Comparison of ENCODE assay signal across 8 cellular contexts in the genomic region with DNA sequence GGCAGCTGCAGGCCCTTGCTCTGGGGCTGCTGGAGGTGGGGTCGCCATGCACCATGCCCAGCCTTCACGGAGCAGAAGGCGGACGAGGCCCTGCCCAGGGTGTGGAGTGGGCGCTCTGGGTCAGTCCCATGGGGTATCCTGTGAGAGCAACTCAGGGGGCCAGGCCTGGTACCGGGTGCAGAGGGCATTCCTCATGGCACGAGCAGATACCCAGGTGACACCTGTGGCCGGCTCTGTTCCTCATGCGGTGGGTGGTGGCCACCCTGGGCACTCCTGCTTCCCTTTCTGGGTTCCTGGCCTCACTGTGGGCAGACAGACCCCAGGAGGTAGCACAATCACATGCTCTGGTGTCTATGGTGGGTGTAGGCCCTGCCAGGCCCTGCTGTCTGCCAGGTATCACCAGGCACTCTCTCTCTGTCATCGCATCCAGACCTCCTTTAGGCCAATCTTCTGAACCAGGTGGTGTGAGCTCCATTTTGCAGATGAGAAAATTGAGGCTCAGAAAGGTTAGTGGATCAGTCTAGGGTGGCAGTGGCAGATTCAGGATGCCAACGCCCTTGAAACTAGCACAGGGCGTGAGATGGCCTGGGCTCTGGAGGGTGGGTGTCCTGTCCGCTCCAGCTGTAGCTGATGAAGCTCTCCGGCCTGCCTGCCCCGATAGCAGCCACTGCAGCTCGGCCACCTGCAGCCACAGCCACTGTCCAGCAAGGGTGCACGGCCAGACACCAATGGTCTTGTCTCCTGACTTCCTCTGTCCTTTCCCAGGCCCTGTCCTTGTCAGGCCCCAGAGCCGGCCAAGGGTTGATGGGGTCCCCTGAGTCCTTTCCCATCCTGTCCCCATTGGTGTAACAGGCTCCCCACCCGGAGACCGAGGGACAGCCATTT. TPM values are rescaled to one million over a fixed set of nuclear protein-coding genes. Genes with fewer than 3 reads are reported as not detected.
DNase-seq lines count a peak whose midpoint lies in the region; ATAC-seq and TF ChIP-seq lines count a peak whose summit lies in the region.

No MANE protein-coding gene starts in this region.

- peaks cover 19% of the 10 kb centered on the region for H3K4me1 Mint-ChIP-seq in HFFc6 (ENCODE audit: low read depth)
- H3K4me1 Mint-ChIP-seq in activated T-helper 17 cell treated with anti-CD3 and anti-CD28 coated beads, Interleukin-2, amount 50 U/mL, for 72 hours, result peaks cover 14% of the 10 kb centered on the region
- peaks cover 25 to 40% of the 10 kb centered on the region in 2 donors for H3K4me1 Mint-ChIP-seq in stimulated activated naive B cell treated with anti-CD40 and anti-IgM and Interleukin-4, amounts not matched to agents 10 μg/mL and 1 μg/mL and 100 μg/mL, for 72 hours

- intact Hi-C loops in right cardiac atrium (cut with DNase I), result no loop called here

- peaks cover 10% of the 10 kb centered on the region for H3K4me1 ChIP-seq in right cardiac atrium (ENCODE audit: control insufficient read depth, insufficient read depth, low read length)

- no peak for ATAC-seq in activated T-helper 17 cell treated with anti-CD3 and anti-CD28 coated beads, Interleukin-2, amount 50 U/mL, for 72 hours (replicated peaks)
- ATAC-seq in right cardiac atrium (peak in 1 of 2 donors; percentile 1), HG03378 (IDR thresholded peaks at IDR 0.05; ENCODE audit: unreplicated experiment) (no peak)
- ATAC-seq in stimulated activated naive B cell treated with anti-CD40 and anti-IgM and Interleukin-4, amounts not matched to agents 10 μg/mL and 1 μg/mL and 100 μg/mL, for 72 hours (replicated peaks), result peak; percentile 16 to 26

- no peaks in the 10 kb centered on the region for H3K9me3 ChIP-seq in right cardiac atrium (ENCODE audit: control insufficient read depth, low read length)

- no peaks in the 10 kb centered on the region for H3K9me3 Mint-ChIP-seq in HFFc6
- no peaks in the 10 kb centered on the region for H3K9me3 Mint-ChIP-seq in activated T-helper 17 cell treated with anti-CD3 and anti-CD28 coated beads, Interleukin-2, amount 50 U/mL, for 72 hours
- H3K9me3 Mint-ChIP-seq in stimulated activated naive B cell treated with anti-CD40 and anti-IgM and Interleukin-4, amounts not matched to agents 10 μg/mL and 1 μg/mL and 100 μg/mL, for 72 hours, result no peaks in the 10 kb centered on the region

- WGBS in right cardiac atrium, result 61% methylated on average over 20 of the region's 20 CpGs

- peak overlapping the region; percentile 32 for H3K4me3 ChIP-seq in right cardiac atrium (ENCODE audit: low read length)

- no peaks in the 10 kb centered on the region; the same call in none of the 2 replicates for H3K27me3 Mint-ChIP-seq in HFFc6 (ENCODE audit: insufficient read depth)
- no peaks in the 10 kb centered on the region for H3K27me3 Mint-ChIP-seq in activated T-helper 17 cell treated with anti-CD3 and anti-CD28 coated beads, Interleukin-2, amount 50 U/mL, for 72 hours
- H3K27me3 Mint-ChIP-seq in stimulated activated naive B cell treated with anti-CD40 and anti-IgM and Interleukin-4, amounts not matched to agents 10 μg/mL and 1 μg/mL and 100 μg/mL, for 72 hours, result no peaks in the 10 kb centered on the region

- H3K27ac ChIP-seq in right cardiac atrium (ENCODE audit: low read length), result peak overlapping the region; percentile 83

- no peak for TF ChIP-seq CTCF in HFFc6 (IDR thresholded peaks at IDR 0.05)

- DNase-seq in HFFc6 (no peak), right cardiac atrium (peak; percentile 18 to 67 (median 41)), NCI-H524 treated with DMSO at 0.1 percent for 48 hours (lab: John Stamatoyannopoulos, UW) (no peak), NCI-H1092 treated with DMSO at 0.1 percent for 48 hours (lab: John Stamatoyannopoulos, UW) (no peak), SW 1271 (lab: John Stamatoyannopoulos, UW) (no peak)
- DNase-seq in stimulated activated naive B cell treated with anti-CD40 and anti-IgM and Interleukin-4, amounts not matched to agents 10 μg/mL and 1 μg/mL and 100 μg/mL, for 72 hours, result no peak

- no peaks in the 10 kb centered on the region for H3K36me3 Mint-ChIP-seq in HFFc6 (ENCODE audit: low read depth)
- peaks cover 4% of the 10 kb centered on the region for H3K36me3 Mint-ChIP-seq in activated T-helper 17 cell treated with anti-CD3 and anti-CD28 coated beads, Interleukin-2, amount 50 U/mL, for 72 hours (ENCODE audit: low read depth)
- H3K36me3 Mint-ChIP-seq in stimulated activated naive B cell treated with anti-CD40 and anti-IgM and Interleukin-4, amounts not matched to agents 10 μg/mL and 1 μg/mL and 100 μg/mL, for 72 hours, result peaks cover 1 to 3% of the 10 kb centered on the region in 2 donors

- H3K4me3 Mint-ChIP-seq in HFFc6, result no peak overlapping the region
- peak overlapping the region; percentile 92 for H3K4me3 Mint-ChIP-seq in activated T-helper 17 cell treated with anti-CD3 and anti-CD28 coated beads, Interleukin-2, amount 50 U/mL, for 72 hours
- H3K4me3 Mint-ChIP-seq in stimulated activated naive B cell treated with anti-CD40 and anti-IgM and Interleukin-4, amounts not matched to agents 10 μg/mL and 1 μg/mL and 100 μg/mL, for 72 hours, result peak overlapping the region; percentile 74 to 84

- H3K27ac Mint-ChIP-seq in HFFc6, result peak overlapping the region; percentile 82
- H3K27ac Mint-ChIP-seq in activated T-helper 17 cell treated with anti-CD3 and anti-CD28 coated beads, Interleukin-2, amount 50 U/mL, for 72 hours, result peak overlapping the region; percentile 94
- H3K27ac Mint-ChIP-seq in stimulated activated naive B cell treated with anti-CD40 and anti-IgM and Interleukin-4, amounts not matched to agents 10 μg/mL and 1 μg/mL and 100 μg/mL, for 72 hours, result peak overlapping the region; percentile 14

- no peaks in the 10 kb centered on the region for H3K27me3 ChIP-seq in right cardiac atrium (ENCODE audit: control insufficient read depth, insufficient read depth)

RNA-seq across cellular contexts. Expression of gene DGKZ, which starts 15.1 kb away (rescaled TPM):
- 10 to 100 TPM; 40.4 to 49.8 (median 46.2) TPM for total RNA-seq in HFFc6 (2021; fragmentation: NEBNext Ultra II Directional; extraction: Animal tissue kit (Norgen Biotek cat#: 25700))
- 100 to 1,000 TPM in 1 of 2 donors, 10 to 100 TPM in 1; 78.9 to 100 TPM for total RNA-seq in activated T-helper 17 cell treated with anti-CD3 and anti-CD28 coated beads, Interleukin-2, amount 50 U/mL, for 72 hours
- total RNA-seq in right cardiac atrium, result 100 to 1,000 TPM in 2 of 4 donors, 10 to 100 TPM in 2; 75.8 to 108 (median 100) TPM
- 87.5 TPM for polyA plus RNA-seq in right cardiac atrium

RNA-seq across cellular contexts. Expression of gene MDK, which starts 19.1 kb away (rescaled TPM):
- 10 to 100 TPM in 5 of 6 experiments, 1 to 10 TPM in 1; 9.7 to 22.9 (median 18.9) TPM for total RNA-seq in HFFc6 (2021; fragmentation: NEBNext Ultra II Directional; extraction: Animal tissue kit (Norgen Biotek cat#: 25700))
- total RNA-seq in activated T-helper 17 cell treated with anti-CD3 and anti-CD28 coated beads, Interleukin-2, amount 50 U/mL, for 72 hours, result 10 to 100 TPM in 1 of 2 donors, 1 to 10 TPM in 1; 8.5 to 12.9 TPM
- total RNA-seq in right cardiac atrium, result 10 to 100 TPM in 3 of 4 donors, 1 to 10 TPM in 1; 9.9 to 18.8 (median 11.9) TPM
- 10.1 TPM for polyA plus RNA-seq in right cardiac atrium

RNA-seq across cellular contexts. Expression of gene CHRM4, which starts 29.2 kb away (rescaled TPM):
- total RNA-seq in HFFc6 (2021; fragmentation: NEBNext Ultra II Directional; extraction: Animal tissue kit (Norgen Biotek cat#: 25700)), result not detected
- 1 to 10 TPM in 1 of 2 donors, under 1 TPM in 1; 0.90 to 6.1 TPM for total RNA-seq in activated T-helper 17 cell treated with anti-CD3 and anti-CD28 coated beads, Interleukin-2, amount 50 U/mL, for 72 hours
- total RNA-seq in right cardiac atrium, result under 1 TPM in 2 of 4 donors, not detected in 2; 0.14 to 0.53 TPM
- 0.20 TPM for polyA plus RNA-seq in right cardiac atrium

Comparison
In these comparisons a context has a peak if more than half of its experiments do, and no peak if none do; other contexts are left out.
1. DNase-seq: peak in right cardiac atrium (3 of 3); none in HFFc6 (single experiment), stimulated activated naive B cell treated with anti-CD40 and anti-IgM and Interleukin-4, amounts not matched to agents 10 μg/mL and 1 μg/mL and 100 μg/mL, for 72 hours (single experiment), NCI-H524 treated with DMSO at 0.1 percent for 48 hours (single experiment), NCI-H1092 treated with DMSO at 0.1 percent for 48 hours (single experiment) and SW 1271 (0 of 2).
2. H3K27ac Mint-ChIP-seq: peak in every context shown above with its lines; median percentile 94 in activated T-helper 17 cell treated with anti-CD3 and anti-CD28 coated beads, Interleukin-2, amount 50 U/mL, for 72 hours; 82 in HFFc6; 14 in stimulated activated naive B cell treated with anti-CD40 and anti-IgM and Interleukin-4, amounts not matched to agents 10 μg/mL and 1 μg/mL and 100 μg/mL, for 72 hours.
3. ATAC-seq: peak in stimulated activated naive B cell treated with anti-CD40 and anti-IgM and Interleukin-4, amounts not matched to agents 10 μg/mL and 1 μg/mL and 100 μg/mL, for 72 hours (2 of 2); none in activated T-helper 17 cell treated with anti-CD3 and anti-CD28 coated beads, Interleukin-2, amount 50 U/mL, for 72 hours (single experiment) and HG03378 (single experiment).